20 cellular contexts compared by ENCODE assay signal in genomic region chr16:88536971-88537751, GRCh38. TPM values are rescaled to one million over a fixed set of nuclear protein-coding genes. Genes with fewer than 3 reads are reported as not detected.
DNase-seq lines count a peak whose midpoint lies in the region; ATAC-seq and TF ChIP-seq lines count a peak whose summit lies in the region.
"Had no signal": no experiment of that assay in that cellular context is flagged by ENCODE, and none has a peak within 500 bp of the region (broad histone marks: within the 10 kb centered on the region; RNA-seq: fewer than 3 reads in every experiment).

No MANE protein-coding gene starts in this region.

- no peak overlapping the region for H3K4me3 ChIP-seq in NB4 (ENCODE audit: low read depth, low read length)
- no peak overlapping the region for H3K4me3 ChIP-seq in epithelial cell of esophagus (ENCODE audit: low read length)
- no peak overlapping the region for H3K4me3 ChIP-seq in thyroid gland (replicated peaks in 1 of 3)
- H3K4me3 ChIP-seq: BLaER1, cardiac muscle cell, transverse colon had no signal

- H3K4me3 Mint-ChIP-seq in stimulated activated naive CD8-positive, alpha-beta T cell treated with anti-CD3 and anti-CD28 coated beads, Interleukin-15, amount 100 ng/mL, for 72 hours = no peak overlapping the region
- no peak overlapping the region for H3K4me3 Mint-ChIP-seq in natural killer cell treated with Interleukin-12 subunit alpha and Interleukin-12 subunit beta and Interleukin-15 and Interleukin-18, amount 100 ng/mL, for 72 hours
- H3K4me3 Mint-ChIP-seq: activated naive CD8-positive, alpha-beta T cell treated with anti-CD3 and anti-CD28 coated beads, Interleukin-2, amount 50 U/mL, for 24 hours had no signal

- peaks cover 35% of the 10 kb centered on the region for H3K27me3 Mint-ChIP-seq in stimulated activated naive CD8-positive, alpha-beta T cell treated with anti-CD3 and anti-CD28 coated beads, Interleukin-15, amount 100 ng/mL, for 72 hours
- H3K27me3 Mint-ChIP-seq in natural killer cell treated with Interleukin-12 subunit alpha and Interleukin-12 subunit beta and Interleukin-15 and Interleukin-18, amount 100 ng/mL, for 72 hours = no peaks in the 10 kb centered on the region
- H3K27me3 Mint-ChIP-seq: activated naive CD8-positive, alpha-beta T cell treated with anti-CD3 and anti-CD28 coated beads, Interleukin-2, amount 50 U/mL, for 24 hours had no signal

- WGBS in thyroid gland, 2 donors = 66 to 71% methylated on average over 11 to 23 of the region's 31 CpGs

- H3K27me3 ChIP-seq in thyroid gland = no peaks in the 10 kb centered on the region
- H3K27me3 ChIP-seq: BLaER1, cardiac muscle cell had no signal

- H3K36me3 ChIP-seq in thyroid gland = no peaks in the 10 kb centered on the region
- H3K36me3 ChIP-seq: BLaER1, cardiac muscle cell, transverse colon had no signal

- TF ChIP-seq POLR2A in NB4 (IDR thresholded peaks at IDR 0.05; ENCODE audit: extremely low read depth, insufficient read length) = no peak
- TF ChIP-seq POLR2A in thyroid gland (IDR thresholded peaks at IDR 0.05) = no peak

- H3K27ac ChIP-seq in thyroid gland = peak overlapping the region in 1 of 3 donors; percentile 6
- H3K27ac ChIP-seq: BLaER1, cardiac muscle cell, transverse colon had no signal

- intact Hi-C loops in thyroid gland (cut with DNase I) = no loop called here

- no peak for TF ChIP-seq CTCF in NB4 (IDR thresholded peaks at IDR 0.05; ENCODE audit: low read depth, low read length)
- no peak for TF ChIP-seq CTCF in epithelial cell of esophagus (IDR thresholded peaks at IDR 0.05; ENCODE audit: insufficient read depth, low read depth, low read length, missing control alignments)
- no peak for TF ChIP-seq CTCF in thyroid gland (IDR thresholded peaks at IDR 0.05)

- peaks cover 0 to 3% of the 10 kb centered on the region in 2 donors for H3K9me3 Mint-ChIP-seq in stimulated activated naive CD8-positive, alpha-beta T cell treated with anti-CD3 and anti-CD28 coated beads, Interleukin-15, amount 100 ng/mL, for 72 hours
- no peaks in the 10 kb centered on the region for H3K9me3 Mint-ChIP-seq in natural killer cell treated with Interleukin-12 subunit alpha and Interleukin-12 subunit beta and Interleukin-15 and Interleukin-18, amount 100 ng/mL, for 72 hours
- H3K9me3 Mint-ChIP-seq: activated naive CD8-positive, alpha-beta T cell treated with anti-CD3 and anti-CD28 coated beads, Interleukin-2, amount 50 U/mL, for 24 hours; activated T-cell treated with anti-CD3 and anti-CD28 coated beads, Interleukin-2, amount 50 U/mL, for 4 hours had no signal

- no peaks in the 10 kb centered on the region for H3K9me3 ChIP-seq in thyroid gland
- H3K9me3 ChIP-seq: transverse colon had no signal

- H3K4me1 ChIP-seq in thyroid gland = peaks cover 26 to 38% of the 10 kb centered on the region in 2 donors

- H3K36me3 Mint-ChIP-seq in natural killer cell treated with Interleukin-12 subunit alpha and Interleukin-12 subunit beta and Interleukin-15 and Interleukin-18, amount 100 ng/mL, for 72 hours = no peaks in the 10 kb centered on the region

- ATAC-seq in stimulated activated naive CD8-positive, alpha-beta T cell treated with anti-CD3 and anti-CD28 coated beads, Interleukin-15, amount 100 ng/mL, for 72 hours = peak; percentile 1
- no peak for ATAC-seq in stimulated activated naive CD8-positive, alpha-beta T cell treated with anti-CD3 and anti-CD28 coated beads, Interleukin-15, Interleukin-2, amounts not matched to agents 100 U/mL and 50 U/mL, for 24 hours
- ATAC-seq in GM18909 (IDR thresholded peaks at IDR 0.05; ENCODE audit: poor library complexity, unreplicated experiment) = no peak
- ATAC-seq in natural killer cell treated with Interleukin-12 subunit alpha and Interleukin-12 subunit beta and Interleukin-15 and Interleukin-18, amount 100 ng/mL, for 72 hours = no peak
- ATAC-seq: activated naive CD8-positive, alpha-beta T cell treated with anti-CD3 and anti-CD28 coated beads, Interleukin-2, amount 50 U/mL, for 24 hours; activated T-cell treated with anti-CD3 and anti-CD28 coated beads, Interleukin-2, amount 50 U/mL, for 4 hours; left colon had no signal

- H3K27ac Mint-ChIP-seq in stimulated activated naive CD8-positive, alpha-beta T cell treated with anti-CD3 and anti-CD28 coated beads, Interleukin-15, amount 100 ng/mL, for 72 hours = peak overlapping the region in 1 of 2 donors; percentile 97
- H3K27ac Mint-ChIP-seq in natural killer cell treated with Interleukin-12 subunit alpha and Interleukin-12 subunit beta and Interleukin-15 and Interleukin-18, amount 100 ng/mL, for 72 hours = no peak overlapping the region
- H3K27ac Mint-ChIP-seq: activated naive CD8-positive, alpha-beta T cell treated with anti-CD3 and anti-CD28 coated beads, Interleukin-2, amount 50 U/mL, for 24 hours had no signal

- H3K4me1 Mint-ChIP-seq in stimulated activated naive CD8-positive, alpha-beta T cell treated with anti-CD3 and anti-CD28 coated beads, Interleukin-15, amount 100 ng/mL, for 72 hours = peaks cover 12% of the 10 kb centered on the region
- H3K4me1 Mint-ChIP-seq in natural killer cell treated with Interleukin-12 subunit alpha and Interleukin-12 subunit beta and Interleukin-15 and Interleukin-18, amount 100 ng/mL, for 72 hours (ENCODE audit: low read depth in 2 of 2) = peaks cover 5 to 10% of the 10 kb centered on the region in 2 donors

- no peak for DNase-seq in stimulated activated naive CD8-positive, alpha-beta T cell treated with anti-CD3 and anti-CD28 coated beads, Interleukin-15, amount 100 ng/mL, for 72 hours
- no peak for DNase-seq in stimulated activated naive CD8-positive, alpha-beta T cell treated with anti-CD3 and anti-CD28 coated beads, Interleukin-15, Interleukin-2, amounts not matched to agents 100 U/mL and 50 U/mL, for 24 hours
- DNase-seq in NB4 (ENCODE audit: low read depth) (peak; percentile 47), epithelial cell of esophagus (ENCODE audit: low read depth) (peak; percentile 15), thyroid gland (peak; percentile 78 to 81), activated gamma-delta T cell (lab: John Stamatoyannopoulos, UW) (no peak)
- DNase-seq in natural killer cell treated with Interleukin-12 subunit alpha and Interleukin-12 subunit beta and Interleukin-15 and Interleukin-18, amount 100 ng/mL, for 72 hours (ENCODE audit: low spot score) = no peak
- DNase-seq: activated CD4-positive, alpha-beta T cell treated with anti-CD3 and anti-CD28 coated beads, Interleukin-2, amount 50 U/mL, for 1 hour; activated naive CD8-positive, alpha-beta T cell treated with anti-CD3 and anti-CD28 coated beads, Interleukin-2, amount 50 U/mL, for 24 hours; activated T-cell treated with anti-CD3 and anti-CD28 coated beads, Interleukin-2, amount 50 U/mL, for 4 hours; DMS153; effector CD4-positive, alpha-beta T cell; KG1; left colon; NCI-H1436; stimulated activated CD4-positive, alpha-beta T cell treated with anti-CD3 and anti-CD28 coated beads, Interleukin-4, amount 100 ng/mL, for 4 hours; transverse colon had no signal

RNA-seq across cellular contexts. Expression of gene ZC3H18, which starts 33.0 kb away (rescaled TPM):
- 10 to 100 TPM; 14.8 to 25.5 (median 20.9) TPM for total RNA-seq in thyroid gland
- total RNA-seq in natural killer cell treated with Interleukin-12 subunit alpha and Interleukin-12 subunit beta and Interleukin-15 and Interleukin-18, amount 100 ng/mL, for 72 hours = 100 to 1,000 TPM in 1 of 2 donors, 10 to 100 TPM in 1; 85.0 to 148 TPM

Comparison
In these comparisons a context has a peak if more than half of its experiments do, and no peak if none do; other contexts are left out.
1. DNase-seq: peak in NB4 (single experiment), epithelial cell of esophagus (single experiment) and thyroid gland (2 of 2); none in stimulated activated naive CD8-positive, alpha-beta T cell treated with anti-CD3 and anti-CD28 coated beads, Interleukin-15, amount 100 ng/mL, for 72 hours (0 of 2), stimulated activated naive CD8-positive, alpha-beta T cell treated with anti-CD3 and anti-CD28 coated beads, Interleukin-15, Interleukin-2, amounts not matched to agents 100 U/mL and 50 U/mL, for 24 hours (single experiment), activated gamma-delta T cell (single experiment) and natural killer cell treated with Interleukin-12 subunit alpha and Interleukin-12 subunit beta and Interleukin-15 and Interleukin-18, amount 100 ng/mL, for 72 hours (single experiment).